Comparison of ENCODE assay signal across 8 cellular contexts in genomic region chrX:136147320-136147901, GRCh38. TPM values are rescaled to one million over a fixed set of nuclear protein-coding genes. Genes with fewer than 3 reads are reported as not detected.
A peak's percentile ranks its signal among the peaks of the same experiment; 100 is the strongest.
DNase-seq lines count a peak whose midpoint lies in the region; ATAC-seq, FAIRE-seq and TF ChIP-seq lines count a peak whose summit lies in the region.

Gene FHL1, plus strand, starts transcription at chrX:136147533.

- ATAC-seq in HG02884 (IDR thresholded peaks at IDR 0.05; ENCODE audit: unreplicated experiment): peak; percentile 52
- no peak for ATAC-seq in GM19467 (IDR thresholded peaks at IDR 0.05; ENCODE audit: unreplicated experiment)

- peak within 1 kb of the TSS; percentile 61 to 86 (median 76) for H3K4me2 ChIP-seq in BLaER1 treated with 17β-estradiol and CSF1 and Interleukin-3, amounts not matched to agents 10 nM and 100 nM

- H3K9ac ChIP-seq in BLaER1 treated with 17β-estradiol and CSF1 and Interleukin-3, amounts not matched to agents 10 nM and 100 nM: peak within 1 kb of the TSS; percentile 70 to 84 (median 80)
- H3K9ac ChIP-seq in iPS-15b (ENCODE audit: low read depth, low read length): peak within 1 kb of the TSS; percentile 54

- H3K4me3 ChIP-seq in BLaER1 treated with 17β-estradiol and CSF1 and Interleukin-3, amounts not matched to agents 10 nM and 100 nM: peak within 1 kb of the TSS; percentile 64 to 80 (median 71)
- peak within 1 kb of the TSS; percentile 55 for H3K4me3 ChIP-seq in brain microvascular endothelial cell (ENCODE audit: low read depth, low read length)
- peak within 1 kb of the TSS; percentile 69 for H3K4me3 ChIP-seq in iPS-15b (ENCODE audit: low read depth, low read length)
- peak within 1 kb of the TSS; percentile 71 to 88 (median 80) for H3K4me3 ChIP-seq in sigmoid colon

- in situ Hi-C loops in brain microvascular endothelial cell (cut with HindIII; ENCODE audit: low pct_ligation_motif_present, low sequenced_read_pairs): no loop called here

- peak within 1 kb of the TSS in 10 of 11 experiments; percentile 33 to 79 (median 74); a peak in 19 of 22 replicates for H3K27ac ChIP-seq in BLaER1 treated with 17β-estradiol and CSF1 and Interleukin-3, amounts not matched to agents 10 nM and 100 nM
- H3K27ac ChIP-seq in brain microvascular endothelial cell (no peak within 1 kb of the TSS), sigmoid colon (peak within 1 kb of the TSS; percentile 94 to 99 (median 97))

- TF ChIP-seq EP300 in sigmoid colon (IDR thresholded peaks at IDR 0.05): no peak

- H3K36me3 ChIP-seq in BLaER1 treated with 17β-estradiol and CSF1 and Interleukin-3, amounts not matched to agents 10 nM and 100 nM: no peaks in the 10 kb centered on the region
- H3K36me3 ChIP-seq in brain microvascular endothelial cell (replicated peaks) (no peaks in the 10 kb centered on the region), iPS-15b (ENCODE audit: control insufficient read depth, insufficient read depth, low read length) (no peaks in the 10 kb centered on the region), sigmoid colon (no peaks in the 10 kb centered on the region)

- no peak for FAIRE-seq in HTR-8/SVneo (lab: Jason Lieb, UNC)

- peaks cover 0 to 16% (median 0%) of the 10 kb centered on the region in 11 experiments; a peak in 4 of 22 replicates for H4K20me1 ChIP-seq in BLaER1 treated with 17β-estradiol and CSF1 and Interleukin-3, amounts not matched to agents 10 nM and 100 nM

- no peak for TF ChIP-seq POLR2A in sigmoid colon (IDR thresholded peaks at IDR 0.05)

- WGBS in sigmoid colon, 2 donors: 1% methylated on average over 76 to 82 of the region's 83 CpGs

- H3K4me1 ChIP-seq in BLaER1 treated with 17β-estradiol and CSF1 and Interleukin-3, amounts not matched to agents 10 nM and 100 nM: peaks cover 0 to 31% (median 16%) of the 10 kb centered on the region in 10 experiments; a peak in 18 of 20 replicates
- H3K4me1 ChIP-seq in iPS-15b (ENCODE audit: control insufficient read depth, insufficient read depth, low read length) (peaks cover 2% of the 10 kb centered on the region), sigmoid colon (peaks cover 0 to 8% (median 0%) of the 10 kb centered on the region in 4 donors)

- peaks cover 54 to 75% (median 66%) of the 10 kb centered on the region in 11 experiments for H3K27me3 ChIP-seq in BLaER1 treated with 17β-estradiol and CSF1 and Interleukin-3, amounts not matched to agents 10 nM and 100 nM
- H3K27me3 ChIP-seq in brain microvascular endothelial cell (replicated peaks) (no peaks in the 10 kb centered on the region), iPS-15b (ENCODE audit: control insufficient read depth, insufficient read depth, low read length) (peaks cover 21% of the 10 kb centered on the region), sigmoid colon (no peaks in the 10 kb centered on the region)

- intact Hi-C loops in T-helper 2 cell treated with Interferon-gamma antibody and Interleukin-4, amounts not matched to agents 100 ng/mL and 5 ng/mL, for 36 hours (cut with micrococcal nuclease): loop anchor here (5.0 to 10.0 kb wide), 2 partner anchors 57 to 160 kb away; partner anchors contain the start of gene SLC9A6
- intact Hi-C loops in sigmoid colon (cut with DNase I): loop anchor here (5.0 kb wide), 3 partner anchors 90 to 115 kb away; partner anchors contain the start of gene MAP7D3

- DNase-seq in brain microvascular endothelial cell (no peak), sigmoid colon (peak; percentile 90), HTR-8/SVneo (ENCODE audit: insufficient read length, low spot score) (no peak)

- peaks cover 0 to 9% (median 0%) of the 10 kb centered on the region in 11 experiments; a peak in 3 of 22 replicates for H3K9me3 ChIP-seq in BLaER1 treated with 17β-estradiol and CSF1 and Interleukin-3, amounts not matched to agents 10 nM and 100 nM (replicated peaks in 1 of 11)
- H3K9me3 ChIP-seq in iPS-15b (ENCODE audit: control insufficient read depth, insufficient read depth, low read length) (peaks cover 3% of the 10 kb centered on the region), sigmoid colon (no peaks in the 10 kb centered on the region)

- no peak for TF ChIP-seq CTCF in brain microvascular endothelial cell (IDR thresholded peaks at IDR 0.05; ENCODE audit: low read depth, low read length, missing control alignments)
- no peak for TF ChIP-seq CTCF in sigmoid colon (IDR thresholded peaks at IDR 0.05)

RNA-seq across cellular contexts. Expression of gene FHL1, which starts in this region (rescaled TPM):
- total RNA-seq in T-helper 2 cell treated with Interferon-gamma antibody and Interleukin-4, amounts not matched to agents 100 ng/mL and 5 ng/mL, for 36 hours: 13.8 and 14.5 TPM in 2 replicates
- 1,000 to 10,000 TPM in 3 of 4 donors, 100 to 1,000 TPM in 1; 701 to 1,465 (median 1,246) TPM for total RNA-seq in sigmoid colon
- 10 to 100 TPM; 27.0 to 73.3 (median 42.2) TPM for polyA plus RNA-seq in sigmoid colon

Comparison
In these comparisons a context has a peak if more than half of its experiments do, and no peak if none do; other contexts are left out.
1. RNA of gene FHL1 (total RNA-seq): 701 to 1,465 TPM in sigmoid colon; 13.8 to 14.5 TPM in T-helper 2 cell treated with Interferon-gamma antibody and Interleukin-4, amounts not matched to agents 100 ng/mL and 5 ng/mL, for 36 hours; every median in the first group is over 10 times any median in the second.
2. Peak in every context shown above with its lines, with median percentiles within 50 percentile points of each other: H3K4me3 ChIP-seq.